In the genomic region with DNA sequence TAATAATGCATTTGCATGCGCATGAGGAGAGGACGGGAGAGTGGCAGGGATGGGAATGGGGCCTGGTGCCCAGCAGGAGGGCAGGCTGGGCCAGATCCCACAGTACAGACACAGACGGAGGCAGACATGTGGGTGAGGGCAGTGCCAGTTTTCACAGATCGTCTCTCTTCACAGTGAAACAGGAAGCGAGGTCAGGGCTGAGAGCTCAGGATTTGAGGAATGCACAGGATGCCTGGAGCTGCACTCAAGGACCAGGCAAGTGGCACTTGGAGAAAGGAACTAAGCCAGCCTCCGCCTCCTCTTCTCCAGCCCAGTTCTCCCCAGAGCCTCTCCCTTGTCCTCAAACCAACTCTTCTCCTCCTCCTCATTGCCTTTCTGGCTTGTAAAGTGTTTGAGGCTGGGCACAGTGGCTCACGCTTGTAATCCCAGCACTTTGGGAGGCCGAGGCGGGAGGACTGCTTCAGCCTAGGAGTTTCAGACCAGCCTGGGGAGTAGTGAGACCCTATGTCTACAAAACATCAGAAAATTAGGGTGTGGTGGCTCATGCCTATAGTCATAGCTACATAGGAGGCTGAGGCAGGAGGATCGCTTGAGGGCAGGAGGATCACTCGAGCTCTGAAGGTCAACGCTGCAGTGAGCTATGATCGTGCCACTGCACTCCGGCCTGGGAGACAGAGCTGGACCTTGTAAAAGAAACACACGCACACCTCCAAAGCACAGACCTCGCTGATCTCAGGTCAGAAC, we compare ENCODE assay signal across 1 cellular context.
TF ChIP-seq lines count a peak whose summit lies in the region.

No MANE protein-coding gene starts in this region.

TF ChIP-seq in K562, 482 proteins besides CTCF, POLR2A, EP300 and RAD21 (continued from another document):
- TF ChIP-seq, protein P1, sequence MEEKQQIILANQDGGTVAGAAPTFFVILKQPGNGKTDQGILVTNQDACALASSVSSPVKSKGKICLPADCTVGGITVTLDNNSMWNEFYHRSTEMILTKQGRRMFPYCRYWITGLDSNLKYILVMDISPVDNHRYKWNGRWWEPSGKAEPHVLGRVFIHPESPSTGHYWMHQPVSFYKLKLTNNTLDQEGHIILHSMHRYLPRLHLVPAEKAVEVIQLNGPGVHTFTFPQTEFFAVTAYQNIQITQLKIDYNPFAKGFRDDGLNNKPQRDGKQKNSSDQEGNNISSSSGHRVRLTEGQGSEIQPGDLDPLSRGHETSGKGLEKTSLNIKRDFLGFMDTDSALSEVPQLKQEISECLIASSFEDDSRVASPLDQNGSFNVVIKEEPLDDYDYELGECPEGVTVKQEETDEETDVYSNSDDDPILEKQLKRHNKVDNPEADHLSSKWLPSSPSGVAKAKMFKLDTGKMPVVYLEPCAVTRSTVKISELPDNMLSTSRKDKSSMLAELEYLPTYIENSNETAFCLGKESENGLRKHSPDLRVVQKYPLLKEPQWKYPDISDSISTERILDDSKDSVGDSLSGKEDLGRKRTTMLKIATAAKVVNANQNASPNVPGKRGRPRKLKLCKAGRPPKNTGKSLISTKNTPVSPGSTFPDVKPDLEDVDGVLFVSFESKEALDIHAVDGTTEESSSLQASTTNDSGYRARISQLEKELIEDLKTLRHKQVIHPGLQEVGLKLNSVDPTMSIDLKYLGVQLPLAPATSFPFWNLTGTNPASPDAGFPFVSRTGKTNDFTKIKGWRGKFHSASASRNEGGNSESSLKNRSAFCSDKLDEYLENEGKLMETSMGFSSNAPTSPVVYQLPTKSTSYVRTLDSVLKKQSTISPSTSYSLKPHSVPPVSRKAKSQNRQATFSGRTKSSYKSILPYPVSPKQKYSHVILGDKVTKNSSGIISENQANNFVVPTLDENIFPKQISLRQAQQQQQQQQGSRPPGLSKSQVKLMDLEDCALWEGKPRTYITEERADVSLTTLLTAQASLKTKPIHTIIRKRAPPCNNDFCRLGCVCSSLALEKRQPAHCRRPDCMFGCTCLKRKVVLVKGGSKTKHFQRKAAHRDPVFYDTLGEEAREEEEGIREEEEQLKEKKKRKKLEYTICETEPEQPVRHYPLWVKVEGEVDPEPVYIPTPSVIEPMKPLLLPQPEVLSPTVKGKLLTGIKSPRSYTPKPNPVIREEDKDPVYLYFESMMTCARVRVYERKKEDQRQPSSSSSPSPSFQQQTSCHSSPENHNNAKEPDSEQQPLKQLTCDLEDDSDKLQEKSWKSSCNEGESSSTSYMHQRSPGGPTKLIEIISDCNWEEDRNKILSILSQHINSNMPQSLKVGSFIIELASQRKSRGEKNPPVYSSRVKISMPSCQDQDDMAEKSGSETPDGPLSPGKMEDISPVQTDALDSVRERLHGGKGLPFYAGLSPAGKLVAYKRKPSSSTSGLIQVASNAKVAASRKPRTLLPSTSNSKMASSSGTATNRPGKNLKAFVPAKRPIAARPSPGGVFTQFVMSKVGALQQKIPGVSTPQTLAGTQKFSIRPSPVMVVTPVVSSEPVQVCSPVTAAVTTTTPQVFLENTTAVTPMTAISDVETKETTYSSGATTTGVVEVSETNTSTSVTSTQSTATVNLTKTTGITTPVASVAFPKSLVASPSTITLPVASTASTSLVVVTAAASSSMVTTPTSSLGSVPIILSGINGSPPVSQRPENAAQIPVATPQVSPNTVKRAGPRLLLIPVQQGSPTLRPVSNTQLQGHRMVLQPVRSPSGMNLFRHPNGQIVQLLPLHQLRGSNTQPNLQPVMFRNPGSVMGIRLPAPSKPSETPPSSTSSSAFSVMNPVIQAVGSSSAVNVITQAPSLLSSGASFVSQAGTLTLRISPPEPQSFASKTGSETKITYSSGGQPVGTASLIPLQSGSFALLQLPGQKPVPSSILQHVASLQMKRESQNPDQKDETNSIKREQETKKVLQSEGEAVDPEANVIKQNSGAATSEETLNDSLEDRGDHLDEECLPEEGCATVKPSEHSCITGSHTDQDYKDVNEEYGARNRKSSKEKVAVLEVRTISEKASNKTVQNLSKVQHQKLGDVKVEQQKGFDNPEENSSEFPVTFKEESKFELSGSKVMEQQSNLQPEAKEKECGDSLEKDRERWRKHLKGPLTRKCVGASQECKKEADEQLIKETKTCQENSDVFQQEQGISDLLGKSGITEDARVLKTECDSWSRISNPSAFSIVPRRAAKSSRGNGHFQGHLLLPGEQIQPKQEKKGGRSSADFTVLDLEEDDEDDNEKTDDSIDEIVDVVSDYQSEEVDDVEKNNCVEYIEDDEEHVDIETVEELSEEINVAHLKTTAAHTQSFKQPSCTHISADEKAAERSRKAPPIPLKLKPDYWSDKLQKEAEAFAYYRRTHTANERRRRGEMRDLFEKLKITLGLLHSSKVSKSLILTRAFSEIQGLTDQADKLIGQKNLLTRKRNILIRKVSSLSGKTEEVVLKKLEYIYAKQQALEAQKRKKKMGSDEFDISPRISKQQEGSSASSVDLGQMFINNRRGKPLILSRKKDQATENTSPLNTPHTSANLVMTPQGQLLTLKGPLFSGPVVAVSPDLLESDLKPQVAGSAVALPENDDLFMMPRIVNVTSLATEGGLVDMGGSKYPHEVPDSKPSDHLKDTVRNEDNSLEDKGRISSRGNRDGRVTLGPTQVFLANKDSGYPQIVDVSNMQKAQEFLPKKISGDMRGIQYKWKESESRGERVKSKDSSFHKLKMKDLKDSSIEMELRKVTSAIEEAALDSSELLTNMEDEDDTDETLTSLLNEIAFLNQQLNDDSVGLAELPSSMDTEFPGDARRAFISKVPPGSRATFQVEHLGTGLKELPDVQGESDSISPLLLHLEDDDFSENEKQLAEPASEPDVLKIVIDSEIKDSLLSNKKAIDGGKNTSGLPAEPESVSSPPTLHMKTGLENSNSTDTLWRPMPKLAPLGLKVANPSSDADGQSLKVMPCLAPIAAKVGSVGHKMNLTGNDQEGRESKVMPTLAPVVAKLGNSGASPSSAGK (IDR thresholded peaks at IDR 0.05) = peak; percentile 45; the same call in 1 of the 2 replicates
- TF ChIP-seq KLF1 (tag; IDR thresholded peaks at IDR 0.05) (peak; percentile 55; the same call in 1 of the 2 replicates), NFIC (IDR thresholded peaks at IDR 0.05) (no peak), NFRKB (IDR thresholded peaks at IDR 0.05; ENCODE audit: low read depth) (peak; percentile 61; the same call in 1 of the 2 replicates), POLR2G (IDR thresholded peaks at IDR 0.05; ENCODE audit: low read depth, low read length) (no peak), HBP1 (CRISPR knock-in tag; IDR thresholded peaks at IDR 0.05) (0 out of 2 replicates have a peak, but pooled peaks have one; percentile 8), ZNF717 (CRISPR knock-in tag; IDR thresholded peaks at IDR 0.05) (0 out of 2 replicates have a peak, but pooled peaks have one; percentile 21), SUPT5H (IDR thresholded peaks at IDR 0.05) (no peak), TCFL5 (CRISPR knock-in tag; conservative IDR thresholded peaks at IDR 0.05) (no peak), RNF2 (IDR thresholded peaks at IDR 0.05) (no peak; the same call in 1 of the 2 replicates), ZNF354B (CRISPR knock-in tag; IDR thresholded peaks at IDR 0.05) (peak; percentile 22; the same call in 1 of the 2 replicates), SRSF3 (IDR thresholded peaks at IDR 0.05; ENCODE audit: insufficient read depth, low read length) (0 out of 2 replicates have a peak, but pooled peaks have one; percentile 52), ZKSCAN8 (CRISPR knock-in tag; IDR thresholded peaks at IDR 0.05) (peak; percentile 61; the same call in 1 of the 2 replicates), RBFOX2 (IDR thresholded peaks at IDR 0.05; ENCODE audit: low read depth, low read length) (peak; percentile 77), THAP12 (CRISPR knock-in tag; IDR thresholded peaks at IDR 0.05) (no peak), ZNF12 (CRISPR knock-in tag; IDR thresholded peaks at IDR 0.05) (0 out of 2 replicates have a peak, but pooled peaks have one; percentile 19), SMAD4 (CRISPR knock-in tag; conservative IDR thresholded peaks at IDR 0.05) (peak; percentile 66; the same call in 1 of the 2 replicates), RBM25 (IDR thresholded peaks at IDR 0.05; ENCODE audit: low read depth, low read length, severe bottlenecking) (peak; percentile 22), ZNF707 (CRISPR knock-in tag; conservative IDR thresholded peaks at IDR 0.05) (no peak)
- TF ChIP-seq, protein P2, sequence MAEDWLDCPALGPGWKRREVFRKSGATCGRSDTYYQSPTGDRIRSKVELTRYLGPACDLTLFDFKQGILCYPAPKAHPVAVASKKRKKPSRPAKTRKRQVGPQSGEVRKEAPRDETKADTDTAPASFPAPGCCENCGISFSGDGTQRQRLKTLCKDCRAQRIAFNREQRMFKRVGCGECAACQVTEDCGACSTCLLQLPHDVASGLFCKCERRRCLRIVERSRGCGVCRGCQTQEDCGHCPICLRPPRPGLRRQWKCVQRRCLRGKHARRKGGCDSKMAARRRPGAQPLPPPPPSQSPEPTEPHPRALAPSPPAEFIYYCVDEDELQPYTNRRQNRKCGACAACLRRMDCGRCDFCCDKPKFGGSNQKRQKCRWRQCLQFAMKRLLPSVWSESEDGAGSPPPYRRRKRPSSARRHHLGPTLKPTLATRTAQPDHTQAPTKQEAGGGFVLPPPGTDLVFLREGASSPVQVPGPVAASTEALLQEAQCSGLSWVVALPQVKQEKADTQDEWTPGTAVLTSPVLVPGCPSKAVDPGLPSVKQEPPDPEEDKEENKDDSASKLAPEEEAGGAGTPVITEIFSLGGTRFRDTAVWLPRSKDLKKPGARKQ (CRISPR knock-in tag; IDR thresholded peaks at IDR 0.05) = peak; percentile 86
- TF ChIP-seq, protein P3, sequence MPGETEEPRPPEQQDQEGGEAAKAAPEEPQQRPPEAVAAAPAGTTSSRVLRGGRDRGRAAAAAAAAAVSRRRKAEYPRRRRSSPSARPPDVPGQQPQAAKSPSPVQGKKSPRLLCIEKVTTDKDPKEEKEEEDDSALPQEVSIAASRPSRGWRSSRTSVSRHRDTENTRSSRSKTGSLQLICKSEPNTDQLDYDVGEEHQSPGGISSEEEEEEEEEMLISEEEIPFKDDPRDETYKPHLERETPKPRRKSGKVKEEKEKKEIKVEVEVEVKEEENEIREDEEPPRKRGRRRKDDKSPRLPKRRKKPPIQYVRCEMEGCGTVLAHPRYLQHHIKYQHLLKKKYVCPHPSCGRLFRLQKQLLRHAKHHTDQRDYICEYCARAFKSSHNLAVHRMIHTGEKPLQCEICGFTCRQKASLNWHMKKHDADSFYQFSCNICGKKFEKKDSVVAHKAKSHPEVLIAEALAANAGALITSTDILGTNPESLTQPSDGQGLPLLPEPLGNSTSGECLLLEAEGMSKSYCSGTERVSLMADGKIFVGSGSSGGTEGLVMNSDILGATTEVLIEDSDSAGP (CRISPR knock-in tag; IDR thresholded peaks at IDR 0.05) = 0 out of 2 replicates have a peak, but pooled peaks have one; percentile 7
